In the genomic region with DNA sequence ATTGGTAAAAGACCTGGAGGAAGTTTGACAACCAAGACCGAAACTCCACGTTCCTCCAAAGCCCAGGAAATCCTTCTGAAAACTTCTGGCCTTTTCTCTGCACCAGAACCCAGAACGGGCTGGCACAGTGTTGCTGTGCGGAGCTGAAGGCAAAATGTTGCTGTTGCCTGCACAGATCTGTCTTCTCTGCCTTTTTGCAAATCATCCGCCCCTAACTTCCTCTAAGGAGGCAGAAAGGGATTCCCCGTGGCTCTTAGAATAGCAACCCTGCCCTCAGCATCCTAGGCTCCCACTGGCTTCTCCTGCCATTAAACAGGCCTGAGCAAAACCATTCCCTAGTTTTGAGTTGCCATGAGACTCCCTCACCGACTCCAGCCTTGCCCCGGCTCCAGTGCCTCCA, we compare ENCODE assay signal across 15 cellular contexts. TPM values are rescaled to one million over a fixed set of nuclear protein-coding genes. Genes with fewer than 3 reads are reported as not detected.
DNase-seq lines count a peak whose midpoint lies in the region; ATAC-seq and TF ChIP-seq lines count a peak whose summit lies in the region.
"Had no signal": no experiment of that assay in that cellular context is flagged by ENCODE, and none has a peak within 500 bp of the region (broad histone marks: within the 10 kb centered on the region; RNA-seq: fewer than 3 reads in every experiment).

No MANE protein-coding gene starts in this region.

- H3K9me3 ChIP-seq in BLaER1 (no peaks in the 10 kb centered on the region), tibial nerve (no peaks in the 10 kb centered on the region)
- H3K9me3 ChIP-seq: gastrocnemius medialis, uterus had no signal

- no peak overlapping the region for H3K9ac ChIP-seq in BLaER1

- H3K27me3 ChIP-seq in BLaER1: no peaks in the 10 kb centered on the region
- peaks cover 0 to 2% of the 10 kb centered on the region in 2 donors for H3K27me3 ChIP-seq in tibial nerve
- H3K27me3 ChIP-seq: uterus had no signal

- in situ Hi-C loops in GM13976 (cut with MboI; ENCODE audit: low sequenced_read_pairs, unreplicated experiment): no loop called here

- DNase-seq in GM10248 (ENCODE audit: extremely low spot score) (peak; percentile 50), tibial nerve (ENCODE audit: low spot score in 2 of 2) (no peak), GM13976 (ENCODE audit: low spot score) (no peak), GDM1 (lab: John Stamatoyannopoulos, UW) (no peak)
- DNase-seq in central memory CD8-positive, alpha-beta T cell (ENCODE audit: low spot score in 2 of 2): no peak
- DNase-seq in stimulated activated CD8-positive, alpha-beta memory T cell treated with anti-CD3 and anti-CD28 coated beads, Interleukin-4, amount 100 ng/mL, for 48 hours: no peak
- DNase-seq: activated CD4-positive, CD25-positive, alpha-beta regulatory T cell; AML-193; EL; gastrocnemius medialis; H9; PC-3; uterus had no signal

- peaks cover 50% of the 10 kb centered on the region for H3K36me3 Mint-ChIP-seq in central memory CD8-positive, alpha-beta T cell (ENCODE audit: insufficient read depth)

- H3K36me3 ChIP-seq in BLaER1 (peaks cover 41% of the 10 kb centered on the region), tibial nerve (no peaks in the 10 kb centered on the region)
- H3K36me3 ChIP-seq: gastrocnemius medialis, uterus had no signal

- no peaks in the 10 kb centered on the region for H3K9me3 Mint-ChIP-seq in central memory CD8-positive, alpha-beta T cell
- H3K9me3 Mint-ChIP-seq: H9 had no signal

- no peak overlapping the region for H3K4me3 Mint-ChIP-seq in central memory CD8-positive, alpha-beta T cell
- H3K4me3 Mint-ChIP-seq: H9 had no signal

- H3K4me3 ChIP-seq in BLaER1 (no peak overlapping the region), tibial nerve (no peak overlapping the region)
- H3K4me3 ChIP-seq: gastrocnemius medialis, uterus had no signal

- ATAC-seq in HG03039 (IDR thresholded peaks at IDR 0.05; ENCODE audit: unreplicated experiment): peak; percentile 34
- no peak for ATAC-seq in central memory CD8-positive, alpha-beta T cell (replicated peaks; ENCODE audit: extremely low read depth, poor library complexity, severe bottlenecking)
- ATAC-seq: gastrocnemius medialis, PC-3 had no signal

- peak overlapping the region; percentile 38; the same call in 1 of the 2 replicates for H3K4me2 ChIP-seq in BLaER1

- 81 to 84% methylated on average over 8 of the region's 8 CpGs for WGBS in tibial nerve, 2 donors

- TF ChIP-seq EP300 in tibial nerve (IDR thresholded peaks at IDR 0.05): no peak

- POLR2A ChIA-PET in GM10248 (lab: Yijun Ruan, JAX): no interaction called here

- H4K20me1 ChIP-seq in BLaER1: peaks cover 41% of the 10 kb centered on the region

- no peaks in the 10 kb centered on the region for H3K27me3 Mint-ChIP-seq in central memory CD8-positive, alpha-beta T cell

- TF ChIP-seq CTCF in GM10248 (IDR thresholded peaks at IDR 0.05; ENCODE audit: control extremely low read depth, extremely low read depth, low read depth, missing control alignments): no peak
- no peak for TF ChIP-seq CTCF in tibial nerve (IDR thresholded peaks at IDR 0.05)
- TF ChIP-seq CTCF in GM13976 (IDR thresholded peaks at IDR 0.05; ENCODE audit: borderline replicate concordance, control extremely low read depth, extremely low read depth, insufficient read depth, missing control alignments): no peak

- peak overlapping the region; percentile 89 for H3K27ac Mint-ChIP-seq in central memory CD8-positive, alpha-beta T cell (ENCODE audit: low read depth)

- peaks cover 63% of the 10 kb centered on the region for H3K4me1 ChIP-seq in BLaER1
- peaks cover 0 to 2% (median 0%) of the 10 kb centered on the region in 4 donors for H3K4me1 ChIP-seq in tibial nerve
- H3K4me1 ChIP-seq: gastrocnemius medialis, uterus had no signal

- no peak for TF ChIP-seq POLR2A in tibial nerve (IDR thresholded peaks at IDR 0.05)

- H3K27ac ChIP-seq in BLaER1 (peak overlapping the region; percentile 43), tibial nerve (no peak overlapping the region)
- H3K27ac ChIP-seq: gastrocnemius medialis, uterus had no signal

- peaks cover 77% of the 10 kb centered on the region for H3K4me1 Mint-ChIP-seq in central memory CD8-positive, alpha-beta T cell
- H3K4me1 Mint-ChIP-seq: H9 had no signal

- CTCF ChIA-PET in GM10248 (lab: Yijun Ruan, JAX): interaction anchor here (0.7 to 5.4 kb wide), 4 partner anchors 12 to 41 kb away, joined by 3 to 34 read pairs (median 4); no protein-coding TSS in a partner anchor

RNA-seq across cellular contexts. Expression of gene FIGNL1, which starts 44.9 kb away (rescaled TPM):
- total RNA-seq in tibial nerve: 1 to 10 TPM; 4.6 to 9.6 (median 6.6) TPM
